In genomic region chr10:102449321-102450123, GRCh38 we compare ENCODE assay signal across 8 cellular contexts. TPM values are rescaled to one million over a fixed set of nuclear protein-coding genes. Genes with fewer than 3 reads are reported as not detected.
DNase-seq lines count a peak whose midpoint lies in the region; ATAC-seq and TF ChIP-seq lines count a peak whose summit lies in the region.

No MANE protein-coding gene starts in this region.

- peaks cover 0 to 5% of the 10 kb centered on the region in 2 donors for H3K4me1 ChIP-seq in breast epithelium

- no peaks in the 10 kb centered on the region for H3K27me3 ChIP-seq in breast epithelium

- DNase-seq in GM04504 (ENCODE audit: low read depth) (peak; percentile 7), NCI-H2081 (lab: John Stamatoyannopoulos, UW) (peak; percentile 68 to 80), breast epithelium (ENCODE audit: low spot score in 2 of 2) (peak; percentile 83 to 89), kidney glomerular epithelial cell (lab: John Stamatoyannopoulos, UW) (peak; percentile 58), GM03348 (ENCODE audit: low spot score) (no peak)
- DNase-seq in stimulated activated CD4-positive, alpha-beta T cell treated with anti-CD3 and anti-CD28 coated beads, Interleukin-2, amount 100 ng/mL, for 24 hours, result peak; percentile 86 to 88

- no peak for TF ChIP-seq POLR2A in breast epithelium (IDR thresholded peaks at IDR 0.05)

- no peak for TF ChIP-seq CTCF in VCaP (conservative IDR thresholded peaks at IDR 0.05)
- no peak for TF ChIP-seq CTCF in breast epithelium (IDR thresholded peaks at IDR 0.05)

- no peaks in the 10 kb centered on the region for H3K36me3 ChIP-seq in breast epithelium

- ATAC-seq in HG02678 (IDR thresholded peaks at IDR 0.05; ENCODE audit: unreplicated experiment), result peak; percentile 52

- intact Hi-C loops in breast epithelium (cut with DNase I; ENCODE audit: low total_unique reads), result no loop called here

- H3K4me3 ChIP-seq in breast epithelium, result peak overlapping the region; percentile 67 to 97 (median 86)

- H3K27ac ChIP-seq in VCaP (peak overlapping the region; percentile 99), breast epithelium (peak overlapping the region; percentile 75 to 95)

- H3K9me3 ChIP-seq in breast epithelium, result no peaks in the 10 kb centered on the region

RNA-seq across cellular contexts. Expression of gene C10orf95, which starts 1.8 kb away (rescaled TPM):
- total RNA-seq in breast epithelium, result under 1 TPM in 2 of 3 donors, not detected in 1; 0.33 to 0.59 TPM

RNA-seq across cellular contexts. Expression of gene CUEDC2, which starts 17.1 kb away (rescaled TPM):
- total RNA-seq in breast epithelium, result 10 to 100 TPM; 49.8 to 54.4 (median 50.3) TPM

RNA-seq across cellular contexts. Expression of gene FBXL15, which starts 28.9 kb away (rescaled TPM):
- 10 to 100 TPM; 16.8 to 24.8 (median 21.0) TPM for total RNA-seq in breast epithelium

RNA-seq across cellular contexts. Expression of gene PSD, which starts 30.9 kb away (rescaled TPM):
- 10 to 100 TPM in 1 of 3 donors, 1 to 10 TPM in 1, under 1 TPM in 1; 0.96 to 13.4 (median 6.3) TPM for total RNA-seq in breast epithelium

RNA-seq across cellular contexts. Expression of gene ACTR1A, which starts 53.0 kb away (rescaled TPM):
- 100 to 1,000 TPM in 1 of 3 donors, 10 to 100 TPM in 2; 84.9 to 110 (median 92.5) TPM for total RNA-seq in breast epithelium
